ENCODE assay signal across 11 cellular contexts in the genomic region with DNA sequence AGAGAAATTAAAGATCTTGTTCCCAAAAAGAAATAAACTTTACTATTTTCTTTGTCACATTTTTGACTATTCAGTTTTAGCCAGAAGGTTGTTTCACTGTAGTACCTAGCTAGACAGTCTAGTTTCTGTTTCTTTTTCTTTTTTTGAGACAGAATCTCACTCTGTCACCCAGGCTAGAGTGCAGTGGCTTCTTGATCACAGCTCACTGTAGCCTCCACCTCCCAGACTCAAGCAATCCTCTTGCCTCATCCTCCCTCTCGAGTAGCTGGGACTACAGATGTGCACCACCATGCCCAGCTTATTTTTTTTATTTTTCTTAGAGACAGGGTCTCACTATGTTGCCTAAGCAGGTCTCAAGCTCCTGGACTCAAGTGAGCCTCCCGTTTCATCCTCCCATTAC. TPM values are rescaled to one million over a fixed set of nuclear protein-coding genes. Genes with fewer than 3 reads are reported as not detected.
DNase-seq lines count a peak whose midpoint lies in the region; ATAC-seq and TF ChIP-seq lines count a peak whose summit lies in the region.
"Had no signal": no experiment of that assay in that cellular context is flagged by ENCODE, and none has a peak within 500 bp of the region (broad histone marks: within the 10 kb centered on the region; RNA-seq: fewer than 3 reads in every experiment).

No MANE protein-coding gene starts in this region.

- H4K20me1 ChIP-seq in PC-9 (ENCODE audit: insufficient read depth), result no peaks in the 10 kb centered on the region

- H3K36me3 Mint-ChIP-seq in effector memory CD8-positive, alpha-beta T cell (ENCODE audit: insufficient read depth), result peaks cover 23% of the 10 kb centered on the region

- H3K9me3 ChIP-seq in PC-9 (ENCODE audit: insufficient read depth, low read depth), result no peaks in the 10 kb centered on the region
- H3K9me3 ChIP-seq: gastrocnemius medialis had no signal

- no peak overlapping the region for H3K4me2 ChIP-seq in PC-9

- ATAC-seq in GM18867 (IDR thresholded peaks at IDR 0.05; ENCODE audit: unreplicated experiment) (peak; percentile 56), GM21528 (IDR thresholded peaks at IDR 0.05; ENCODE audit: low FRiP score, unreplicated experiment) (peak; percentile 55), HG03342 (IDR thresholded peaks at IDR 0.05; ENCODE audit: unreplicated experiment) (peak; percentile 50)
- ATAC-seq in effector memory CD8-positive, alpha-beta T cell (replicated peaks), result no peak
- ATAC-seq: gastrocnemius medialis had no signal

- H3K4me1 ChIP-seq in PC-9 (replicated peaks; ENCODE audit: insufficient read depth), result peaks cover 15% of the 10 kb centered on the region

- H3K9me2 ChIP-seq in PC-9 (ENCODE audit: insufficient read depth), result no peaks in the 10 kb centered on the region

- H3K27me3 Mint-ChIP-seq in effector memory CD8-positive, alpha-beta T cell, result no peaks in the 10 kb centered on the region

- peak overlapping the region; percentile 84 to 95 for H3K27ac Mint-ChIP-seq in effector memory CD8-positive, alpha-beta T cell

- no peak for DNase-seq in effector memory CD8-positive, alpha-beta T cell
- no peak for DNase-seq in NCI-H2196 treated with DMSO at 0.1 percent for 48 hours (lab: John Stamatoyannopoulos, UW; ENCODE audit: unreplicated experiment)
- no peak for DNase-seq in NK-92 (lab: John Stamatoyannopoulos, UW; ENCODE audit: unreplicated experiment)
- DNase-seq in PC-9, result no peak
- no peak for DNase-seq in DMS114 treated with DMSO at 0.1 percent for 48 hours (lab: John Stamatoyannopoulos, UW; ENCODE audit: unreplicated experiment)
- DNase-seq: brain microvascular endothelial cell, gastrocnemius medialis, NCI-H524 treated with DMSO at 0.1 percent for 48 hours had no signal

- H3K4me1 Mint-ChIP-seq in effector memory CD8-positive, alpha-beta T cell (ENCODE audit: low read depth in 2 of 2), result peaks cover 31 to 50% of the 10 kb centered on the region in 2 donors

- CTCF ChIA-PET in PC-9 (lab: Charles Lee), result no interaction called here

- TF ChIP-seq CTCF in PC-9 (conservative IDR thresholded peaks at IDR 0.05), result no peak

- no peak overlapping the region for H3K4me3 ChIP-seq in PC-9
- H3K4me3 ChIP-seq: gastrocnemius medialis had no signal

- H3K79me2 ChIP-seq in PC-9 (ENCODE audit: low read depth), result peaks cover 8% of the 10 kb centered on the region; the same call in 1 of the 2 replicates

- POLR2A ChIA-PET in PC-9 (lab: Charles Lee; ENCODE audit: unreplicated experiment), result no interaction called here

- no TSS peak for BruUV-seq in PC-9 (replicated peaks; lab: Mats Ljungman, UMichigan)

- H3K36me3 ChIP-seq in PC-9 (ENCODE audit: low read depth), result no peaks in the 10 kb centered on the region
- H3K36me3 ChIP-seq: brain microvascular endothelial cell had no signal

- intact Hi-C loops in PC-9 (cut with micrococcal nuclease; ENCODE audit: unreplicated experiment), result loop anchor here (5.0 to 10.0 kb wide), 7 partner anchors 168 to 798 kb away; no protein-coding TSS in a partner anchor

- H3K27ac ChIP-seq in PC-9, result no peak overlapping the region
- H3K27ac ChIP-seq: brain microvascular endothelial cell, gastrocnemius medialis had no signal

- H3F3A ChIP-seq in PC-9 (ENCODE audit: insufficient read depth, low read depth), result no peaks in the 10 kb centered on the region

- no peaks in the 10 kb centered on the region for H3K27me3 ChIP-seq in PC-9 (ENCODE audit: insufficient read depth, low read depth)
- H3K27me3 ChIP-seq: brain microvascular endothelial cell, gastrocnemius medialis had no signal

- no peaks in the 10 kb centered on the region for H3K9me3 Mint-ChIP-seq in effector memory CD8-positive, alpha-beta T cell

- H3K4me3 Mint-ChIP-seq in effector memory CD8-positive, alpha-beta T cell, result peak overlapping the region; percentile 35 to 49

- no peak overlapping the region for H2AFZ ChIP-seq in PC-9

RNA-seq across cellular contexts. Expression of a gene that starts 2.2 kb away (rescaled TPM):
- 8.7 and 12.6 TPM in 2 replicates for total RNA-seq in PC-9 (2021)

RNA-seq across cellular contexts. Expression of a gene that starts 41.9 kb away (rescaled TPM):
- 1.1 and 1.4 TPM in 2 replicates for total RNA-seq in PC-9 (2021)
